ENCODE assay signal across 1 cellular context in genomic region chr20:609371-609964, GRCh38.
TF ChIP-seq lines count a peak whose summit lies in the region.

No MANE protein-coding gene starts in this region.

TF ChIP-seq in K562, 482 proteins besides CTCF, POLR2A, EP300 and RAD21 (continued from another document):
- 0 out of 2 replicates have a peak, but pooled peaks have one; percentile 5 for TF ChIP-seq TFAP4 (CRISPR knock-in tag; IDR thresholded peaks at IDR 0.05; ENCODE audit: borderline replicate concordance)
- TF ChIP-seq POLR2AphosphoS2 (IDR thresholded peaks at IDR 0.05; ENCODE audit: low read length), result no peak
- no peak for TF ChIP-seq RAD51 (IDR thresholded peaks at IDR 0.05; ENCODE audit: borderline replicate concordance, low read depth)
- TF ChIP-seq FOXP1 (CRISPR knock-in tag; IDR thresholded peaks at IDR 0.05), result 0 out of 2 replicates have a peak, but pooled peaks have one; percentile 16
- TF ChIP-seq STAG1 (CRISPR knock-in tag; IDR thresholded peaks at IDR 0.05; ENCODE audit: borderline replicate concordance), result 0 out of 2 replicates have a peak, but pooled peaks have one; percentile 26
- peak; percentile 60 for TF ChIP-seq CHD1 (IDR thresholded peaks at IDR 0.05; ENCODE audit: low read length)
- peak; percentile 83 for TF ChIP-seq HNRNPLL (IDR thresholded peaks at IDR 0.05; ENCODE audit: low read depth, low read length, poor library complexity, severe bottlenecking)
- TF ChIP-seq ZNF124 (CRISPR knock-in tag; IDR thresholded peaks at IDR 0.05), result 0 out of 2 replicates have a peak, but pooled peaks have one; percentile 41
- no peak for TF ChIP-seq PHF8 (IDR thresholded peaks at IDR 0.05; ENCODE audit: borderline replicate concordance, low read length)
- 0 out of 2 replicates have a peak, but pooled peaks have one; percentile 38 for TF ChIP-seq HNRNPL (IDR thresholded peaks at IDR 0.05; ENCODE audit: low read depth, low read length)
- peak; percentile 68; the same call in 1 of the 2 replicates for TF ChIP-seq TGIF2 (CRISPR knock-in tag; IDR thresholded peaks at IDR 0.05)
